13 cellular contexts compared by ENCODE assay signal in the genomic region with DNA sequence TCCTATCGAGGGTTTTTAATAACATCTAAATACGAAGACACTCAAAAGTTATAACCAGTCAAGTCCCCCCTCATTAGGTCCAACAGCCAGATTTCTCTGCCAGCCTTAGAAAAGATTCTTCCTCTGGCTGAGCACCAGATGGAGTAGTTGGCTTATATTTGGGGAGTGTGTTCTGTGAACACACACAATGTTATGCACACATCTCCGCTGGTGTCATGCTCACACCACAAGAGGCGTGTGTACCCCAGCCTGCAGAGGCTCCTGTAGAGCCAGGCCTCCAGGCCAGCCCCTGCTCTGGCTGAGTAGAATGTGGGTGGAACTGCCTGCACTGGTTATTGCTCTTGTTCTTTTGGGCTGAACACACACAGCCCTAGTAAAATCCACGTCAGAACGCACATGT.
DNase-seq lines count a peak whose midpoint lies in the region; ATAC-seq and TF ChIP-seq lines count a peak whose summit lies in the region.
"Had no signal": no experiment of that assay in that cellular context is flagged by ENCODE, and none has a peak within 500 bp of the region (broad histone marks: within the 10 kb centered on the region; RNA-seq: fewer than 3 reads in every experiment).

No MANE protein-coding gene starts in this region.

- H3K4me3 ChIP-seq in Jurkat, Clone E6-1 (ENCODE audit: low read length): no peak overlapping the region
- H3K4me3 ChIP-seq in WERI-Rb-1 (ENCODE audit: low read depth, low read length): no peak overlapping the region
- H3K4me3 ChIP-seq: HAP-1 had no signal

- ATAC-seq in GM19328 (IDR thresholded peaks at IDR 0.05; ENCODE audit: unreplicated experiment): no peak
- ATAC-seq in GM18873 (IDR thresholded peaks at IDR 0.05; ENCODE audit: low FRiP score, unreplicated experiment): no peak

- TF ChIP-seq CTCF in WERI-Rb-1 (IDR thresholded peaks at IDR 0.05; ENCODE audit: low read depth, low read length): peak; percentile 40; the same call in 1 of the 2 replicates

- no peaks in the 10 kb centered on the region for H3K27me3 ChIP-seq in WERI-Rb-1 (ENCODE audit: insufficient read depth, low read depth, severe bottlenecking)

- DNase-seq in Daoy (ENCODE audit: low read depth): peak; percentile 72
- peak; percentile 59 for DNase-seq in Jurkat, Clone E6-1 (ENCODE audit: low read depth, low spot score)
- peak; percentile 37 for DNase-seq in WERI-Rb-1
- peak; percentile 62 for DNase-seq in medulla oblongata (ENCODE audit: extremely low spot score)
- DNase-seq in NCI-H526 treated with DMSO at 0.1 percent for 48 hours (lab: John Stamatoyannopoulos, UW): no peak
- DNase-seq in activated gamma-delta T cell (lab: John Stamatoyannopoulos, UW): no peak
- DNase-seq: activated CD4-positive, alpha-beta T cell treated with anti-CD3 and anti-CD28 coated beads, Interleukin-2, amount 50 U/mL, for 48 hours; activated naive CD8-positive, alpha-beta T cell treated with anti-CD3 and anti-CD28 coated beads, Interleukin-2, amount 10 ng/mL, durations not matched to agents 7 days and 5 days; effector CD4-positive, alpha-beta T cell; stimulated activated naive B cell treated with anti-CD40 and anti-IgM and Interleukin-4, amounts not matched to agents 10 μg/mL and 1 μg/mL and 100 μg/mL, for 72 hours had no signal

- H3K36me3 ChIP-seq in WERI-Rb-1: no peaks in the 10 kb centered on the region
- H3K36me3 ChIP-seq: HAP-1 had no signal

- no peaks in the 10 kb centered on the region for H3K9me3 ChIP-seq in WERI-Rb-1 (ENCODE audit: severe bottlenecking)
- H3K9me3 ChIP-seq: HAP-1 had no signal

- H3K27ac ChIP-seq in WERI-Rb-1: no peak overlapping the region

Comparison
In these comparisons a context has a peak if more than half of its experiments do, and no peak if none do; other contexts are left out.
1. DNase-seq: peak in Daoy (single experiment), Jurkat, Clone E6-1 (single experiment), WERI-Rb-1 (single experiment) and medulla oblongata (single experiment); none in NCI-H526 treated with DMSO at 0.1 percent for 48 hours (single experiment) and activated gamma-delta T cell (single experiment).